8 cellular contexts compared by ENCODE assay signal in genomic region chr19:8585894-8586750, GRCh38. TPM values are rescaled to one million over a fixed set of nuclear protein-coding genes. Genes with fewer than 3 reads are reported as not detected.
DNase-seq lines count a peak whose midpoint lies in the region; ATAC-seq lines count a peak whose summit lies in the region.

No MANE protein-coding gene starts in this region.

- no peak overlapping the region for H4K91ac ChIP-seq in neuronal stem cell (ENCODE audit: low read depth, low read length, poor library complexity)

- WGBS in neuronal stem cell (ENCODE audit: extremely low coverage in 2 of 2, insufficient read length in 2 of 2, insufficient replicate concordance in 1 of 2), 2 donors, result no CpG with 5 or more reads among the region's 34 CpGs

- H3K4ac ChIP-seq in neuronal stem cell (ENCODE audit: low read length), result peak overlapping the region; percentile 84

- H3K9me3 ChIP-seq in neuronal stem cell (replicated peaks in 1 of 2; ENCODE audit: control insufficient read depth in 2 of 2, insufficient read depth in 1 of 2, low read depth in 1 of 2, low read length in 2 of 2), result no peaks in the 10 kb centered on the region

- ATAC-seq in HG02588 (IDR thresholded peaks at IDR 0.05; ENCODE audit: unreplicated experiment) (no peak), GM18868 (IDR thresholded peaks at IDR 0.05; ENCODE audit: unreplicated experiment) (no peak)

- peaks cover 2% of the 10 kb centered on the region for H3K79me1 ChIP-seq in neuronal stem cell (ENCODE audit: low read depth, low read length)

- no peak overlapping the region for H3K27ac ChIP-seq in neuronal stem cell (replicated peaks; ENCODE audit: low read length)

- in situ Hi-C loops in KBM-7 (cut with MboI; ENCODE audit: low pct_unique_long_range_greater_than_20kb, low sequenced_read_pairs), result no loop called here

- H3K18ac ChIP-seq in neuronal stem cell (ENCODE audit: low read length), result peak overlapping the region; percentile 76

- H3K14ac ChIP-seq in neuronal stem cell (ENCODE audit: low read length), result peak overlapping the region; percentile 56

- H2BK120ac ChIP-seq in neuronal stem cell (ENCODE audit: low read depth, low read length), result peak overlapping the region; percentile 41

- H3K4me1 ChIP-seq in neuronal stem cell (ENCODE audit: control insufficient read depth in 2 of 2, insufficient read depth in 1 of 2, low read depth in 1 of 2, low read length in 2 of 2), result no peaks in the 10 kb centered on the region

- peak overlapping the region; percentile 43 for H4K8ac ChIP-seq in neuronal stem cell (ENCODE audit: low read depth, low read length)

- H3K36me3 ChIP-seq in neuronal stem cell (replicated peaks in 1 of 2; ENCODE audit: control insufficient read depth in 2 of 2, insufficient read depth in 2 of 2, low read length in 2 of 2), result peaks cover 0 to 7% of the 10 kb centered on the region in 2 donors

- no peak overlapping the region for H3K9ac ChIP-seq in neuronal stem cell (ENCODE audit: low read depth, low read length, poor library complexity)

- H3K27me3 ChIP-seq in neuronal stem cell (ENCODE audit: control insufficient read depth in 3 of 3, insufficient read depth in 3 of 3, low read depth in 1 of 3, low read length in 3 of 3), result peaks cover 0 to 3% (median 0%) of the 10 kb centered on the region in 3 experiments

- no peak overlapping the region for H3K4me2 ChIP-seq in neuronal stem cell (ENCODE audit: insufficient read depth, low read length, poor library complexity, severe bottlenecking)

- peak overlapping the region; percentile 73 for H3K23ac ChIP-seq in neuronal stem cell (ENCODE audit: low read depth, low read length, poor library complexity)

- peak overlapping the region; percentile 81 for H2BK15ac ChIP-seq in neuronal stem cell (ENCODE audit: low read length)

- H3K4me3 ChIP-seq in neuronal stem cell (ENCODE audit: low read length in 2 of 2), result no peak overlapping the region

- peak overlapping the region; percentile 66 for H2BK5ac ChIP-seq in neuronal stem cell (ENCODE audit: low read length)

- DNase-seq in D341Med (ENCODE audit: low spot score) (peak; percentile 71), KBM-7 (peak; percentile 71), neuronal stem cell (ENCODE audit: low spot score) (peak; percentile 58), inferior parietal cortex (ENCODE audit: extremely low spot score) (no peak)
- DNase-seq in activated CD4-positive, alpha-beta T cell treated with anti-CD3 and anti-CD28 coated beads for 1 hour, result peak; percentile 35
- peak; percentile 25 for DNase-seq in effector CD8-positive, alpha-beta T cell (lab: John Stamatoyannopoulos, UW)

- H2AFZ ChIP-seq in neuronal stem cell (ENCODE audit: low read length), result no peak overlapping the region

- peak overlapping the region; percentile 58 for H2BK12ac ChIP-seq in neuronal stem cell (ENCODE audit: low read length)

- peak overlapping the region; percentile 97 for H2AK5ac ChIP-seq in neuronal stem cell (ENCODE audit: low read depth, low read length)

RNA-seq across cellular contexts. Expression of gene MYO1F, which starts 8.9 kb away (rescaled TPM):
- polyA plus RNA-seq in neuronal stem cell (2013, experiment 1 of 2), result 0.11 TPM
- 0.11 TPM for polyA plus RNA-seq in neuronal stem cell (2013, experiment 2 of 2)

RNA-seq across cellular contexts. Expression of gene ADAMTS10, which starts 24.4 kb away (rescaled TPM):
- 5.3 TPM for polyA plus RNA-seq in neuronal stem cell (2013, experiment 1 of 2)
- 4.6 TPM for polyA plus RNA-seq in neuronal stem cell (2013, experiment 2 of 2)

RNA-seq across cellular contexts. Expression of gene NFILZ, which starts 44.3 kb away (rescaled TPM):
- not detected for polyA plus RNA-seq in neuronal stem cell (2013, experiment 1 of 2)
- not detected for polyA plus RNA-seq in neuronal stem cell (2013, experiment 2 of 2)
